8 cellular contexts compared by ENCODE assay signal in genomic region chr15:66369773-66370651, GRCh38. TPM values are rescaled to one million over a fixed set of nuclear protein-coding genes. Genes with fewer than 3 reads are reported as not detected.
DNase-seq lines count a peak whose midpoint lies in the region; ATAC-seq and TF ChIP-seq lines count a peak whose summit lies in the region.

No MANE protein-coding gene starts in this region.

- intact Hi-C loops in thyroid gland (cut with DNase I) = no loop called here

- no peak for ATAC-seq in GM18517 (IDR thresholded peaks at IDR 0.05; ENCODE audit: unreplicated experiment)

- no peaks in the 10 kb centered on the region for H3K36me3 ChIP-seq in thyroid gland

- H3K27ac ChIP-seq in layer of hippocampus (ENCODE audit: low read depth, low read length) (peak overlapping the region; percentile 30), thyroid gland (peak overlapping the region; percentile 40 to 58 (median 55))

- in situ Hi-C loops in astrocyte of the spinal cord (cut with HindIII; ENCODE audit: low sequenced_read_pairs) = no loop called here

- H3K4me1 ChIP-seq in thyroid gland = peaks cover 0 to 7% of the 10 kb centered on the region in 2 donors

- no peak for TF ChIP-seq CTCF in astrocyte of the spinal cord (IDR thresholded peaks at IDR 0.05; ENCODE audit: low read depth, low read length)
- no peak for TF ChIP-seq CTCF in thyroid gland (IDR thresholded peaks at IDR 0.05)

- H3K27me3 ChIP-seq in layer of hippocampus (ENCODE audit: control insufficient read depth, insufficient read depth, low read length) (no peaks in the 10 kb centered on the region), thyroid gland (no peaks in the 10 kb centered on the region)

- 19 to 27% methylated on average over 12 of the region's 12 CpGs for WGBS in thyroid gland, 2 donors

- no peaks in the 10 kb centered on the region for H3K9me3 ChIP-seq in thyroid gland

- DNase-seq in NCI-H82 (lab: John Stamatoyannopoulos, UW) = peak; percentile 63
- DNase-seq in NCI-H82 treated with DMSO at 0.1 percent for 48 hours (lab: John Stamatoyannopoulos, UW; ENCODE audit: unreplicated experiment) = no peak
- DNase-seq in NCI-H226 = peak; percentile 27
- DNase-seq in astrocyte of the spinal cord (ENCODE audit: low read depth, low spot score) = peak; percentile 13
- DNase-seq in thyroid gland = no peak
- DNase-seq in SKM-1 (lab: John Stamatoyannopoulos, UW; ENCODE audit: unreplicated experiment) = no peak

- H3K4me3 ChIP-seq in astrocyte of the spinal cord (ENCODE audit: low read depth, low read length) (no peak overlapping the region), thyroid gland (replicated peaks in 1 of 3) (peak overlapping the region in 2 of 3 donors; percentile 9 to 15)

- TF ChIP-seq POLR2A in thyroid gland (IDR thresholded peaks at IDR 0.05) = no peak

RNA-seq across cellular contexts. Expression of gene TIPIN, which starts 13.5 kb away (rescaled TPM):
- total RNA-seq in thyroid gland = 1 to 10 TPM; 4.5 to 7.5 (median 6.5) TPM

RNA-seq across cellular contexts. Expression of gene MAP2K1, which starts 16.7 kb away (rescaled TPM):
- 10 to 100 TPM; 18.1 to 25.4 (median 25.3) TPM for total RNA-seq in thyroid gland

Comparison
In these comparisons a context has a peak if more than half of its experiments do, and no peak if none do; other contexts are left out.
1. DNase-seq: peak in NCI-H82 (single experiment), NCI-H226 (single experiment) and astrocyte of the spinal cord (single experiment); none in NCI-H82 treated with DMSO at 0.1 percent for 48 hours (single experiment), thyroid gland (0 of 2) and SKM-1 (single experiment).